22 cellular contexts compared by ENCODE assay signal in genomic region chr6:48671506-48671905, GRCh38.
DNase-seq lines count a peak whose midpoint lies in the region; ATAC-seq and TF ChIP-seq lines count a peak whose summit lies in the region.
"Had no signal": no experiment of that assay in that cellular context is flagged by ENCODE, and none has a peak within 500 bp of the region (broad histone marks: within the 10 kb centered on the region; RNA-seq: fewer than 3 reads in every experiment).

No MANE protein-coding gene starts in this region.

- H3K27me3 ChIP-seq in IMR-90 (ENCODE audit: control insufficient read depth, insufficient read depth, low read length) = no peaks in the 10 kb centered on the region; the same call in 1 of the 2 replicates
- H3K27me3 ChIP-seq in mammary epithelial cell (ENCODE audit: insufficient read depth, low read length) = no peaks in the 10 kb centered on the region
- no peaks in the 10 kb centered on the region for H3K27me3 ChIP-seq in Karpas-422 (ENCODE audit: low read length)
- no peaks in the 10 kb centered on the region for H3K27me3 ChIP-seq in H9 (ENCODE audit: insufficient read depth, low read length)

- CTCF ChIA-PET in IMR-90 (lab: Yijun Ruan, JAX) = interaction anchor here (1.1 kb wide), 1 partner anchor 14 kb away, joined by 3 read pairs; no protein-coding TSS in a partner anchor
- CTCF ChIA-PET in mammary epithelial cell (lab: Charles Lee; ENCODE audit: low non-redundant PET) = no interaction called here

- H3K23ac ChIP-seq in IMR-90 (ENCODE audit: low read depth, low read length) = no peak overlapping the region
- no peak overlapping the region for H3K23ac ChIP-seq in H9 (ENCODE audit: insufficient read length, low read depth, low read length)

- no peaks in the 10 kb centered on the region for H3K36me3 Mint-ChIP-seq in activated naive CD8-positive, alpha-beta T cell treated with anti-CD3 and anti-CD28 coated beads, Interleukin-2, amount 50 U/mL, for 24 hours (ENCODE audit: low read depth)
- H3K36me3 Mint-ChIP-seq in H9 (ENCODE audit: insufficient read depth in 1 of 3, low read depth in 3 of 3) = peaks cover 0 to 4% (median 1%) of the 10 kb centered on the region in 3 experiments; a peak in 2 of 7 replicates

- H3K79me1 ChIP-seq in IMR-90 (ENCODE audit: low read depth in 1 of 2, low read length in 2 of 2) = no peaks in the 10 kb centered on the region
- H3K79me1 ChIP-seq in H9 (ENCODE audit: insufficient read depth, low read depth, low read length, poor library complexity, severe bottlenecking) = no peaks in the 10 kb centered on the region

- no peak overlapping the region for H2BK12ac ChIP-seq in H9 (ENCODE audit: insufficient read length, low read depth, low read length)

- no peak overlapping the region for H2BK120ac ChIP-seq in IMR-90 (ENCODE audit: low read depth, low read length)
- no peak overlapping the region for H2BK120ac ChIP-seq in H9 (ENCODE audit: low read depth, low read length, poor library complexity, severe bottlenecking)

- H3K56ac ChIP-seq in IMR-90 (ENCODE audit: extremely low read depth, insufficient read depth, low read length) = no peak overlapping the region
- H3K56ac ChIP-seq in H9 (ENCODE audit: insufficient read length, low read depth, low read length) = no peak overlapping the region

- in situ Hi-C loops in IMR-90 (cut with MboI; ENCODE audit: low sequenced_read_pairs) (no loop called here), mammary epithelial cell (cut with MboI; ENCODE audit: low sequenced_read_pairs in 2 of 2) (no loop called here)

- H4K8ac ChIP-seq in IMR-90 (ENCODE audit: low read depth in 2 of 2, low read length in 2 of 2) = no peak overlapping the region
- no peak overlapping the region for H4K8ac ChIP-seq in H9 (replicated peaks; ENCODE audit: insufficient read length, low read depth, low read length)

- H3K14ac ChIP-seq in IMR-90 (replicated peaks; ENCODE audit: low read depth, low read length) (no peak overlapping the region), H9 (ENCODE audit: insufficient read depth, low read length) (no peak overlapping the region)

- H3T11ph ChIP-seq in H9 (ENCODE audit: low read length) = no peak overlapping the region

- H3K4me1 ChIP-seq in IMR-90 (ENCODE audit: control insufficient read depth, insufficient read depth, low read length) (no peaks in the 10 kb centered on the region), mammary epithelial cell (ENCODE audit: insufficient read depth, low read length) (peaks cover 6% of the 10 kb centered on the region), Karpas-422 (ENCODE audit: low read length) (peaks cover 15% of the 10 kb centered on the region), H9 (ENCODE audit: insufficient read depth, low read length) (no peaks in the 10 kb centered on the region)
- H3K4me1 ChIP-seq: Caco-2 had no signal

- H3K9me3 ChIP-seq in IMR-90 (ENCODE audit: control insufficient read depth, insufficient read depth, low read length) (no peaks in the 10 kb centered on the region), mammary epithelial cell (replicated peaks; ENCODE audit: insufficient read depth, low read length) (no peaks in the 10 kb centered on the region), Karpas-422 (ENCODE audit: low read length) (no peaks in the 10 kb centered on the region), H9 (ENCODE audit: control insufficient read depth, low read depth, low read length) (no peaks in the 10 kb centered on the region)
- H3K9me3 ChIP-seq: Caco-2 had no signal

- H2AK9ac ChIP-seq in IMR-90 (replicated peaks; ENCODE audit: low read depth, low read length, poor library complexity) = no peak overlapping the region

- H2BK15ac ChIP-seq in IMR-90 (ENCODE audit: low read depth, low read length) (no peak overlapping the region), H9 (ENCODE audit: low read depth, low read length) (no peak overlapping the region)

- H3K4me1 Mint-ChIP-seq in activated naive CD8-positive, alpha-beta T cell treated with anti-CD3 and anti-CD28 coated beads, Interleukin-2, amount 50 U/mL, for 24 hours = no peaks in the 10 kb centered on the region
- H3K4me1 Mint-ChIP-seq in H9 = no peaks in the 10 kb centered on the region
- H3K4me1 Mint-ChIP-seq: GM23338 had no signal

- H3K27ac ChIP-seq in IMR-90 (ENCODE audit: insufficient read depth, low read length) (no peak overlapping the region), mammary epithelial cell (ENCODE audit: insufficient read depth, low read depth, low read length) (no peak overlapping the region), Karpas-422 (ENCODE audit: low read length) (no peak overlapping the region), H9 (ENCODE audit: insufficient read length, low read depth, low read length) (no peak overlapping the region)
- H3K27ac ChIP-seq: KMS-11, SK-N-MC had no signal

- no peak overlapping the region for H3K27ac Mint-ChIP-seq in activated naive CD8-positive, alpha-beta T cell treated with anti-CD3 and anti-CD28 coated beads, Interleukin-2, amount 50 U/mL, for 24 hours
- no peak overlapping the region for H3K27ac Mint-ChIP-seq in H9
- H3K27ac Mint-ChIP-seq: CD4-positive, alpha-beta T cell; GM23338 had no signal

- H2BK20ac ChIP-seq in IMR-90 (ENCODE audit: low read depth, low read length) (no peak overlapping the region), H9 (ENCODE audit: low read depth, low read length, poor library complexity, severe bottlenecking) (no peak overlapping the region)

- H2AK5ac ChIP-seq in IMR-90 (ENCODE audit: low read depth, low read length) (no peak overlapping the region), H9 (ENCODE audit: insufficient read length, low read length) (no peak overlapping the region)

- no peaks in the 10 kb centered on the region for H3K79me2 ChIP-seq in mammary epithelial cell (ENCODE audit: insufficient read depth, low read length)
- no peaks in the 10 kb centered on the region for H3K79me2 ChIP-seq in Karpas-422 (ENCODE audit: low read length)
- no peaks in the 10 kb centered on the region for H3K79me2 ChIP-seq in H9 (ENCODE audit: insufficient read depth, low read length)

- H3K9ac ChIP-seq in IMR-90 (ENCODE audit: low read depth, low read length) = no peak overlapping the region
- H3K9ac ChIP-seq in mammary epithelial cell (ENCODE audit: insufficient read depth, low read length) = no peak overlapping the region
- no peak overlapping the region for H3K9ac ChIP-seq in Karpas-422 (ENCODE audit: low read length)
- no peak overlapping the region for H3K9ac ChIP-seq in H9 (ENCODE audit: extremely low read depth, insufficient read length, low read length)
- H3K9ac ChIP-seq: KMS-11 had no signal

- H3K18ac ChIP-seq in IMR-90 (ENCODE audit: low read depth, low read length) = no peak overlapping the region
- no peak overlapping the region for H3K18ac ChIP-seq in H9 (ENCODE audit: insufficient read length, low read depth, low read length)

- H4K20me1 ChIP-seq in IMR-90 (ENCODE audit: insufficient read depth, low read length) = no peaks in the 10 kb centered on the region
- H4K20me1 ChIP-seq in mammary epithelial cell (ENCODE audit: insufficient read depth, low read length) = no peaks in the 10 kb centered on the region
- H4K20me1 ChIP-seq in Karpas-422 (ENCODE audit: insufficient read depth, low read depth, low read length) = no peaks in the 10 kb centered on the region
- H4K20me1 ChIP-seq in H9 (ENCODE audit: control insufficient read depth, insufficient read depth, insufficient read length) = no peaks in the 10 kb centered on the region

- H2BK5ac ChIP-seq in IMR-90 (ENCODE audit: low read depth, low read length, poor library complexity, severe bottlenecking) = no peak overlapping the region
- no peak overlapping the region for H2BK5ac ChIP-seq in H9 (ENCODE audit: insufficient read length, low read length)

- peaks cover 9% of the 10 kb centered on the region for H3K9me3 Mint-ChIP-seq in activated naive CD8-positive, alpha-beta T cell treated with anti-CD3 and anti-CD28 coated beads, Interleukin-2, amount 50 U/mL, for 24 hours
- H3K9me3 Mint-ChIP-seq in H9 = peaks cover 0 to 7% of the 10 kb centered on the region in 2 experiments; a peak in 3 of 5 replicates
- H3K9me3 Mint-ChIP-seq: CD4-positive, alpha-beta T cell; GM23338 had no signal

- POLR2A ChIA-PET in IMR-90 (lab: Charles Lee; ENCODE audit: unreplicated experiment) = no interaction called here

- H3K4me3 ChIP-seq in IMR-90 (ENCODE audit: insufficient read depth, low read depth, low read length) = no peak overlapping the region
- H3K4me3 ChIP-seq in mammary epithelial cell (replicated peaks in 1 of 3; ENCODE audit: insufficient read depth in 1 of 3, low read depth in 2 of 3, low read length in 3 of 3) = no peak overlapping the region
- no peak overlapping the region for H3K4me3 ChIP-seq in fibroblast of the aortic adventitia (ENCODE audit: low read depth, low read length)
- H3K4me3 ChIP-seq in Karpas-422 (ENCODE audit: low read length) = no peak overlapping the region
- H3K4me3 ChIP-seq: GM12878, GM23338, SK-N-MC had no signal

- H3K23me2 ChIP-seq in H9 (ENCODE audit: insufficient read length, low read depth, low read length, poor library complexity, severe bottlenecking) = no peaks in the 10 kb centered on the region

- H2AFZ ChIP-seq in IMR-90 (replicated peaks; ENCODE audit: low read length, poor library complexity) (no peak overlapping the region), mammary epithelial cell (ENCODE audit: low read depth, low read length) (no peak overlapping the region), Karpas-422 (ENCODE audit: low read length) (no peak overlapping the region), H9 (ENCODE audit: low read length) (no peak overlapping the region)
- H2AFZ ChIP-seq: GM23338 had no signal

- no TSS peak for BruUV-seq in IMR-90 (replicated peaks; lab: Mats Ljungman, UMichigan)
- no TSS peak for BruUV-seq in mammary epithelial cell (replicated peaks; lab: Mats Ljungman, UMichigan)

- H4K5ac ChIP-seq in IMR-90 (ENCODE audit: low read depth, low read length) (no peak overlapping the region), H9 (ENCODE audit: insufficient read length, low read depth, low read length) (no peak overlapping the region)

- no peak for TF ChIP-seq CTCF in IMR-90 (conservative IDR thresholded peaks at IDR 0.05; ENCODE audit: low read depth, low read length)
- TF ChIP-seq CTCF in mammary epithelial cell (conservative IDR thresholded peaks at IDR 0.05 in 1 of 2, IDR thresholded peaks at IDR 0.05 in 1 of 2; ENCODE audit: extremely low read depth in 1 of 2, insufficient read depth in 1 of 2, low read depth in 1 of 2, low read length in 2 of 2) = no peak
- no peak for TF ChIP-seq CTCF in fibroblast of the aortic adventitia (IDR thresholded peaks at IDR 0.05; ENCODE audit: insufficient read depth, low read length)
- TF ChIP-seq CTCF in H9 (conservative IDR thresholded peaks at IDR 0.05) = no peak

- no peak for TF ChIP-seq RAD21 in IMR-90 (IDR thresholded peaks at IDR 0.05; ENCODE audit: low read length)

- H4K91ac ChIP-seq in IMR-90 (ENCODE audit: insufficient read depth, low read depth, low read length) = no peak overlapping the region
- no peak overlapping the region for H4K91ac ChIP-seq in H9 (ENCODE audit: insufficient read length, low read depth, low read length)

- intact Hi-C loops in IMR-90 (cut with micrococcal nuclease) = no loop called here
- intact Hi-C loops in mammary epithelial cell (cut with micrococcal nuclease) = no loop called here

- no peak for ATAC-seq in IMR-90 (ENCODE audit: low read depth)
- no peak for ATAC-seq in activated naive CD8-positive, alpha-beta T cell treated with anti-CD3 and anti-CD28 coated beads, Interleukin-2, amount 50 U/mL, for 24 hours
- ATAC-seq: GM12878, GM23338 had no signal

- no peaks in the 10 kb centered on the region for H3K9me1 ChIP-seq in IMR-90 (ENCODE audit: insufficient read depth, low read length)

- H3K4me3 Mint-ChIP-seq in activated naive CD8-positive, alpha-beta T cell treated with anti-CD3 and anti-CD28 coated beads, Interleukin-2, amount 50 U/mL, for 24 hours = no peak overlapping the region
- H3K4me3 Mint-ChIP-seq in H9 = no peak overlapping the region
- H3K4me3 Mint-ChIP-seq: CD4-positive, alpha-beta T cell; GM23338 had no signal

- dilution Hi-C loops in IMR-90 (cut with HindIII; ENCODE audit: low sequenced_read_pairs, unreplicated experiment) (no loop called here), mammary epithelial cell (cut with HindIII; ENCODE audit: low sequenced_read_pairs) (no loop called here)

- no peaks in the 10 kb centered on the region for H3K27me3 Mint-ChIP-seq in activated naive CD8-positive, alpha-beta T cell treated with anti-CD3 and anti-CD28 coated beads, Interleukin-2, amount 50 U/mL, for 24 hours
- H3K27me3 Mint-ChIP-seq in H9 (ENCODE audit: low read depth) = no peaks in the 10 kb centered on the region
- H3K27me3 Mint-ChIP-seq: CD4-positive, alpha-beta T cell had no signal

- H3K9me2 ChIP-seq in Karpas-422 (replicated peaks; ENCODE audit: insufficient read depth, low read length) = no peaks in the 10 kb centered on the region

- H3K4ac ChIP-seq in IMR-90 (ENCODE audit: low read depth, low read length) = no peak overlapping the region
- no peak overlapping the region for H3K4ac ChIP-seq in H9 (ENCODE audit: low read depth, low read length)

- H3K36me3 ChIP-seq in IMR-90 (ENCODE audit: control insufficient read depth, insufficient read depth, low read length) = no peaks in the 10 kb centered on the region
- no peaks in the 10 kb centered on the region for H3K36me3 ChIP-seq in mammary epithelial cell (ENCODE audit: insufficient read depth, low read length)
- H3K36me3 ChIP-seq in Karpas-422 (ENCODE audit: insufficient read depth, low read length) = no peaks in the 10 kb centered on the region; the same call in 1 of the 2 replicates

- peak; percentile 13 for DNase-seq in A172 (ENCODE audit: low spot score)
- peak; percentile 0 for DNase-seq in IMR-90
- DNase-seq in mammary epithelial cell = peak; percentile 9
- DNase-seq in fibroblast of the aortic adventitia (ENCODE audit: low read depth) = peak; percentile 34
- DNase-seq in Karpas-422 = no peak
- no peak for DNase-seq in activated naive CD8-positive, alpha-beta T cell treated with anti-CD3 and anti-CD28 coated beads, Interleukin-2, amount 50 U/mL, for 24 hours
- no peak for DNase-seq in AG08395 (ENCODE audit: low spot score)
- no peak for DNase-seq in H9
- DNase-seq: 8988T; Caco-2; CD4-positive, alpha-beta T cell; DMS153; NCI-H1092 treated with DMSO at 0.1 percent for 48 hours; NCI-H146; NCI-H2081; NCI-H510A; NCI-H774; Right ventricle myocardium superior had no signal

- TF ChIP-seq POLR2A in IMR-90 (IDR thresholded peaks at IDR 0.05; ENCODE audit: low read depth, low read length) = no peak

- H3K4me2 ChIP-seq in IMR-90 (ENCODE audit: low read depth, low read length) = no peak overlapping the region
- no peak overlapping the region for H3K4me2 ChIP-seq in mammary epithelial cell (ENCODE audit: insufficient read depth, low read depth, low read length)
- no peak overlapping the region for H3K4me2 ChIP-seq in Karpas-422 (ENCODE audit: low read depth, low read length, poor library complexity, severe bottlenecking)
- H3K4me2 ChIP-seq in H9 (ENCODE audit: insufficient read depth, insufficient read length, low read length) = no peak overlapping the region
- H3K4me2 ChIP-seq: GM23338, KMS-11 had no signal

- WGBS in IMR-90 (ENCODE audit: extremely low coverage in 2 of 2, insufficient read length in 1 of 2), 2 experiments = no CpG with 5 or more reads among the region's 1 CpG
- WGBS in mammary epithelial cell (ENCODE audit: low coverage, missing lambda C conversion rate) = 65% methylated on average over 1 of the region's 1 CpG
- no CpG with 5 or more reads among the region's 1 CpG for WGBS in H9 (ENCODE audit: extremely low coverage, insufficient read length, low lambda C conversion rate)

Comparison
In these comparisons a context has a peak if more than half of its experiments do, and no peak if none do; other contexts are left out.
1. DNase-seq: peak in A172 (single experiment), IMR-90 (single experiment), mammary epithelial cell (single experiment) and fibroblast of the aortic adventitia (single experiment); none in Karpas-422 (single experiment), activated naive CD8-positive, alpha-beta T cell treated with anti-CD3 and anti-CD28 coated beads, Interleukin-2, amount 50 U/mL, for 24 hours (single experiment), AG08395 (single experiment) and H9 (single experiment).